ENCODE assay signal across 1 cellular context in genomic region chr6:146892613-146893401, GRCh38.
TF ChIP-seq lines count a peak whose summit lies in the region.

No MANE protein-coding gene starts in this region.

TF ChIP-seq in K562, 482 proteins besides CTCF, POLR2A, EP300 and RAD21 (continued from another document and continues in another):
- TF ChIP-seq TFE3 (CRISPR knock-in tag; IDR thresholded peaks at IDR 0.05) (peak; percentile 25), KLF1 (tag; IDR thresholded peaks at IDR 0.05) (0 out of 2 replicates have a peak, but pooled peaks have one; percentile 23), KLF16 (IDR thresholded peaks at IDR 0.05) (no peak), HDAC6 (IDR thresholded peaks at IDR 0.05; ENCODE audit: low read depth, low read length) (no peak), MCM5 (IDR thresholded peaks at IDR 0.05; ENCODE audit: low read depth) (no peak), NFIC (IDR thresholded peaks at IDR 0.05) (0 out of 2 replicates have a peak, but pooled peaks have one; percentile 15), ZSCAN29 (IDR thresholded peaks at IDR 0.05) (0 out of 2 replicates have a peak, but pooled peaks have one; percentile 50), EZH2 (IDR thresholded peaks at IDR 0.05; ENCODE audit: borderline replicate concordance, low read depth, low read length) (no peak), ZNF23 (CRISPR knock-in tag; IDR thresholded peaks at IDR 0.05) (no peak), SMARCA4 (IDR thresholded peaks at IDR 0.05) (peak; percentile 94), ZNF124 (CRISPR knock-in tag; IDR thresholded peaks at IDR 0.05) (no peak), GMEB1 (CRISPR knock-in tag; IDR thresholded peaks at IDR 0.05) (peak; percentile 4; the same call in 1 of the 2 replicates), ATF7 (IDR thresholded peaks at IDR 0.05) (peak; percentile 63), FOS (IDR thresholded peaks at IDR 0.05; ENCODE audit: extremely low read depth, insufficient read length) (peak; percentile 56), BHLHE40 (IDR thresholded peaks at IDR 0.05; ENCODE audit: low read length) (0 out of 2 replicates have a peak, but pooled peaks have one; percentile 49), CBX2 (IDR thresholded peaks at IDR 0.05; ENCODE audit: insufficient read depth, low read length, poor library complexity, severe bottlenecking) (no peak), GATAD2A (IDR thresholded peaks at IDR 0.05) (0 out of 2 replicates have a peak, but pooled peaks have one; percentile 17), U2AF2 (optimal IDR thresholded peaks at IDR 0.05; ENCODE audit: low read depth, low read length) (no peak), TEAD2 (tag; IDR thresholded peaks at IDR 0.05) (0 out of 2 replicates have a peak, but pooled peaks have one; percentile 57), MITF (IDR thresholded peaks at IDR 0.05) (peak; percentile 88), ELF4 (CRISPR knock-in tag; IDR thresholded peaks at IDR 0.05) (no peak), ZBTB11 (CRISPR knock-in tag; IDR thresholded peaks at IDR 0.05) (peak in 1 of 3 experiments; percentile 53; a peak in 2 of 6 replicates), FOXA1 (IDR thresholded peaks at IDR 0.05; ENCODE audit: borderline replicate concordance) (no peak), ZNF717 (CRISPR knock-in tag; IDR thresholded peaks at IDR 0.05) (0 out of 2 replicates have a peak, but pooled peaks have one; percentile 26), TOE1 (IDR thresholded peaks at IDR 0.05; ENCODE audit: borderline replicate concordance) (peak; percentile 40; the same call in 1 of the 2 replicates), TOE1 (CRISPR knock-in tag; IDR thresholded peaks at IDR 0.05; ENCODE audit: borderline replicate concordance, low read depth) (no peak), ETS2 (tag; IDR thresholded peaks at IDR 0.05; ENCODE audit: borderline replicate concordance, poor library complexity, severe bottlenecking) (no peak), EP400 (IDR thresholded peaks at IDR 0.05) (peak; percentile 56), JUN (IDR thresholded peaks at IDR 0.05; ENCODE audit: borderline replicate concordance, low read depth, low read length) (peak; percentile 95), JUN (CRISPR knock-in tag; IDR thresholded peaks at IDR 0.05; ENCODE audit: borderline replicate concordance) (no peak), YY1 (IDR thresholded peaks at IDR 0.05; ENCODE audit: borderline replicate concordance in 1 of 3, control insufficient read depth in 1 of 3, extremely low read depth in 1 of 3, insufficient read depth in 3 of 3, insufficient read length in 1 of 3, insufficient replicate concordance in 2 of 3, low read depth in 1 of 3, low read length in 2 of 3) (peak in 1 of 3 experiments; percentile 7), MAFG (tag; conservative IDR thresholded peaks at IDR 0.05) (peak; percentile 33; the same call in 1 of the 2 replicates)
- TF ChIP-seq, protein P1, sequence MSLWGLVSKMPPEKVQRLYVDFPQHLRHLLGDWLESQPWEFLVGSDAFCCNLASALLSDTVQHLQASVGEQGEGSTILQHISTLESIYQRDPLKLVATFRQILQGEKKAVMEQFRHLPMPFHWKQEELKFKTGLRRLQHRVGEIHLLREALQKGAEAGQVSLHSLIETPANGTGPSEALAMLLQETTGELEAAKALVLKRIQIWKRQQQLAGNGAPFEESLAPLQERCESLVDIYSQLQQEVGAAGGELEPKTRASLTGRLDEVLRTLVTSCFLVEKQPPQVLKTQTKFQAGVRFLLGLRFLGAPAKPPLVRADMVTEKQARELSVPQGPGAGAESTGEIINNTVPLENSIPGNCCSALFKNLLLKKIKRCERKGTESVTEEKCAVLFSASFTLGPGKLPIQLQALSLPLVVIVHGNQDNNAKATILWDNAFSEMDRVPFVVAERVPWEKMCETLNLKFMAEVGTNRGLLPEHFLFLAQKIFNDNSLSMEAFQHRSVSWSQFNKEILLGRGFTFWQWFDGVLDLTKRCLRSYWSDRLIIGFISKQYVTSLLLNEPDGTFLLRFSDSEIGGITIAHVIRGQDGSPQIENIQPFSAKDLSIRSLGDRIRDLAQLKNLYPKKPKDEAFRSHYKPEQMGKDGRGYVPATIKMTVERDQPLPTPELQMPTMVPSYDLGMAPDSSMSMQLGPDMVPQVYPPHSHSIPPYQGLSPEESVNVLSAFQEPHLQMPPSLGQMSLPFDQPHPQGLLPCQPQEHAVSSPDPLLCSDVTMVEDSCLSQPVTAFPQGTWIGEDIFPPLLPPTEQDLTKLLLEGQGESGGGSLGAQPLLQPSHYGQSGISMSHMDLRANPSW (CRISPR knock-in tag; IDR thresholded peaks at IDR 0.05): 0 out of 2 replicates have a peak, but pooled peaks have one; percentile 29
- TF ChIP-seq, protein P2, sequence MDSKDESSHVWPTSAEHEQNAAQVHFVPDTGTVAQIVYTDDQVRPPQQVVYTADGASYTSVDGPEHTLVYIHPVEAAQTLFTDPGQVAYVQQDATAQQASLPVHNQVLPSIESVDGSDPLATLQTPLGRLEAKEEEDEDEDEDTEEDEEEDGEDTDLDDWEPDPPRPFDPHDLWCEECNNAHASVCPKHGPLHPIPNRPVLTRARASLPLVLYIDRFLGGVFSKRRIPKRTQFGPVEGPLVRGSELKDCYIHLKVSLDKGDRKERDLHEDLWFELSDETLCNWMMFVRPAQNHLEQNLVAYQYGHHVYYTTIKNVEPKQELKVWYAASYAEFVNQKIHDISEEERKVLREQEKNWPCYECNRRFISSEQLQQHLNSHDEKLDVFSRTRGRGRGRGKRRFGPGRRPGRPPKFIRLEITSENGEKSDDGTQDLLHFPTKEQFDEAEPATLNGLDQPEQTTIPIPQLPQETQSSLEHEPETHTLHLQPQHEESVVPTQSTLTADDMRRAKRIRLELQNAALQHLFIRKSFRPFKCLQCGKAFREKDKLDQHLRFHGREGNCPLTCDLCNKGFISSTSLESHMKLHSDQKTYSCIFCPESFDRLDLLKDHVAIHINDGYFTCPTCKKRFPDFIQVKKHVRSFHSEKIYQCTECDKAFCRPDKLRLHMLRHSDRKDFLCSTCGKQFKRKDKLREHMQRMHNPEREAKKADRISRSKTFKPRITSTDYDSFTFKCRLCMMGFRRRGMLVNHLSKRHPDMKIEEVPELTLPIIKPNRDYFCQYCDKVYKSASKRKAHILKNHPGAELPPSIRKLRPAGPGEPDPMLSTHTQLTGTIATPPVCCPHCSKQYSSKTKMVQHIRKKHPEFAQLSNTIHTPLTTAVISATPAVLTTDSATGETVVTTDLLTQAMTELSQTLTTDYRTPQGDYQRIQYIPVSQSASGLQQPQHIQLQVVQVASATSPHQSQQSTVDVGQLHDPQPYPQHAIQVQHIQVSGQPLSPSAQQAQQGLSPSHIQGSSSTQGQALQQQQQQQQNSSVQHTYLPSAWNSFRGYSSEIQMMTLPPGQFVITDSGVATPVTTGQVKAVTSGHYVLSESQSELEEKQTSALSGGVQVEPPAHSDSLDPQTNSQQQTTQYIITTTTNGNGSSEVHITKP (IDR thresholded peaks at IDR 0.05; ENCODE audit: partially characterized antibody): peak; percentile 79
- TF ChIP-seq, protein P3, sequence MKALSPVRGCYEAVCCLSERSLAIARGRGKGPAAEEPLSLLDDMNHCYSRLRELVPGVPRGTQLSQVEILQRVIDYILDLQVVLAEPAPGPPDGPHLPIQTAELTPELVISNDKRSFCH (CRISPR knock-in tag; IDR thresholded peaks at IDR 0.05): no peak
- TF ChIP-seq, protein P3 (tag; IDR thresholded peaks at IDR 0.05): peak; percentile 84
- TF ChIP-seq, protein P4, sequence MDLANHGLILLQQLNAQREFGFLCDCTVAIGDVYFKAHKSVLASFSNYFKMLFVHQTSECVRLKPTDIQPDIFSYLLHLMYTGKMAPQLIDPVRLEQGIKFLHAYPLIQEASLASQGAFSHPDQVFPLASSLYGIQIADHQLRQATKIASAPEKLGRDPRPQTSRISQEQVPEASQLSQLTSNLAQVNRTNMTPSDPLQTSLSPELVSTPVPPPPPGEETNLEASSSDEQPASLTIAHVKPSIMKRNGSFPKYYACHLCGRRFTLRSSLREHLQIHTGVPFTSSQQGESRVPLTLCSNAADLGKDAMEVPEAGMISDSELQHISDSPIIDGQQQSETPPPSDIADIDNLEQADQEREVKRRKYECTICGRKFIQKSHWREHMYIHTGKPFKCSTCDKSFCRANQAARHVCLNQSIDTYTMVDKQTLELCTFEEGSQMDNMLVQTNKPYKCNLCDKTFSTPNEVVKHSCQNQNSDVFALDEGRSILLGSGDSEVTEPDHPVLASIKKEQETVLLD (IDR thresholded peaks at IDR 0.05): peak; percentile 58; the same call in 1 of the 2 replicates
- TF ChIP-seq, protein P5, sequence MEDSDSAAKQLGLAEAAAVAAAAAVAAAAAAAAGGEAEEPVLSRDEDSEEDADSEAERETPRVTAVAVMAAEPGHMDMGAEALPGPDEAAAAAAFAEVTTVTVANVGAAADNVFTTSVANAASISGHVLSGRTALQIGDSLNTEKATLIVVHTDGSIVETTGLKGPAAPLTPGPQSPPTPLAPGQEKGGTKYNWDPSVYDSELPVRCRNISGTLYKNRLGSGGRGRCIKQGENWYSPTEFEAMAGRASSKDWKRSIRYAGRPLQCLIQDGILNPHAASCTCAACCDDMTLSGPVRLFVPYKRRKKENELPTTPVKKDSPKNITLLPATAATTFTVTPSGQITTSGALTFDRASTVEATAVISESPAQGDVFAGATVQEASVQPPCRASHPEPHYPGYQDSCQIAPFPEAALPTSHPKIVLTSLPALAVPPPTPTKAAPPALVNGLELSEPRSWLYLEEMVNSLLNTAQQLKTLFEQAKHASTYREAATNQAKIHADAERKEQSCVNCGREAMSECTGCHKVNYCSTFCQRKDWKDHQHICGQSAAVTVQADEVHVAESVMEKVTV (CRISPR knock-in tag; IDR thresholded peaks at IDR 0.05): 0 out of 2 replicates have a peak, but pooled peaks have one; percentile 50
- TF ChIP-seq, protein P6, sequence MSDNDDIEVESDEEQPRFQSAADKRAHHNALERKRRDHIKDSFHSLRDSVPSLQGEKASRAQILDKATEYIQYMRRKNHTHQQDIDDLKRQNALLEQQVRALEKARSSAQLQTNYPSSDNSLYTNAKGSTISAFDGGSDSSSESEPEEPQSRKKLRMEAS (CRISPR knock-in tag; IDR thresholded peaks at IDR 0.05): no peak
